Comparison of ENCODE assay signal across 12 cellular contexts in the genomic region with DNA sequence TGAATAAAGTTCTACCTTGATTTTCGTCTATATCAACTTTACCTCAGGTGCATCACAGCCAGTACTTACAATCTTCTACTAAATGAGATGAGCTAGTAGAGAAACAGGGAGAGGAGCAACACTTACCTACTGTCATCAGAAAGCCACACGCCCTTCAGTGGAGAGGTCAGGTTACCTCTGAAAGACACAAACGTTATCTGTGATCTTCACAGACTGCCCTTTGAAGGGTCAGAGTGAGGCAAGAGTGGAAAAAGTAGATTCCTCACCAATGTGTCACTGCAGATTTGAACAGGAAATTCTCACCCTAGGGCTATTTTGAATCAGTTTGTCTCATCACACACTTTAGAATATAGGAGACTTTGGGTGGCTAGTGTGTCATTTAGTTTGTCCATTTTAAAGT. TPM values are rescaled to one million over a fixed set of nuclear protein-coding genes. Genes with fewer than 3 reads are reported as not detected.
DNase-seq lines count a peak whose midpoint lies in the region; ATAC-seq, FAIRE-seq and TF ChIP-seq lines count a peak whose summit lies in the region.
"Not testable (repeated sequence)": the region's sequence is repeated elsewhere in the genome, so short reads cannot be mapped to it uniquely, and the experiment has no call there.
"Had no signal": no experiment of that assay in that cellular context is flagged by ENCODE, and none has a peak within 500 bp of the region (broad histone marks: within the 10 kb centered on the region; RNA-seq: fewer than 3 reads in every experiment).

No MANE protein-coding gene starts in this region.

- H3K23ac ChIP-seq in H1 (ENCODE audit: insufficient read length) = not testable (repeated sequence)

- H3K27ac ChIP-seq in RWPE2 (ENCODE audit: poor library complexity, severe bottlenecking); astrocyte (ENCODE audit: low read depth, low read length); H1 (ENCODE audit: low read depth, low read length): not testable (repeated sequence)

- not testable (repeated sequence) for H4K91ac ChIP-seq in H1 (replicated peaks; ENCODE audit: insufficient read length, low read length)

- not testable (repeated sequence) for H3K4me1 Mint-ChIP-seq in HFFc6 (ENCODE audit: low read depth); activated T-cell treated with anti-CD3 and anti-CD28 coated beads, Interleukin-2, amount 50 U/mL, for 4 hours (ENCODE audit: low read depth); astrocyte (ENCODE audit: low read depth, unreplicated experiment); stimulated activated naive CD8-positive, alpha-beta T cell treated with anti-CD3 and anti-CD28 coated beads, Interleukin-15, amount 100 ng/mL, for 72 hours

- not testable (repeated sequence) for H3K18ac ChIP-seq in H1 (ENCODE audit: extremely low read depth, low read length)

- CTCF ChIA-PET in H1 (lab: Charles Lee; ENCODE audit: partially characterized antibody) = not testable (repeated sequence)

- DNase-seq in GM12891 (ENCODE audit: insufficient read length, low spot score); RWPE2 (ENCODE audit: low spot score); activated T-cell treated with anti-CD3 and anti-CD28 coated beads, Interleukin-2, amount 50 U/mL, for 4 hours; astrocyte (ENCODE audit: low read depth); H1 (ENCODE audit: low read depth in 1 of 2, low spot score in 2 of 2); mucosa of descending colon: not testable (repeated sequence)
- DNase-seq in HFFc6 = peak; percentile 19
- DNase-seq in stimulated activated naive CD8-positive, alpha-beta T cell treated with anti-CD3 and anti-CD28 coated beads, Interleukin-15, amount 100 ng/mL, for 72 hours = peak in 1 of 2 donors; percentile 44

- not testable (repeated sequence) for H3K4ac ChIP-seq in H1 (replicated peaks; ENCODE audit: insufficient read length, low read depth, low read length)

- H3K9me3 ChIP-seq in RWPE2 (ENCODE audit: severe bottlenecking); astrocyte (ENCODE audit: insufficient read depth, low read depth, low read length); H1 (ENCODE audit: insufficient read depth in 2 of 2, low read depth in 1 of 2, low read length in 1 of 2); mucosa of descending colon: not testable (repeated sequence)

- not testable (repeated sequence) for H2BK120ac ChIP-seq in H1 (replicated peaks; ENCODE audit: low read depth, low read length)

- not testable (repeated sequence) for H4K20me1 ChIP-seq in astrocyte (ENCODE audit: insufficient read depth, low read length); H1 (replicated peaks in 1 of 2; ENCODE audit: control insufficient read depth in 1 of 2, insufficient read depth in 2 of 2, low read length in 2 of 2)

- H3K4me3 Mint-ChIP-seq in HFFc6; activated T-cell treated with anti-CD3 and anti-CD28 coated beads, Interleukin-2, amount 50 U/mL, for 4 hours; astrocyte (ENCODE audit: unreplicated experiment); stimulated activated naive CD8-positive, alpha-beta T cell treated with anti-CD3 and anti-CD28 coated beads, Interleukin-15, amount 100 ng/mL, for 72 hours: not testable (repeated sequence)

- not testable (repeated sequence) for H4K5ac ChIP-seq in H1 (ENCODE audit: insufficient read length, low read depth, low read length)

- not testable (repeated sequence) for H3K36me3 ChIP-seq in RWPE2 (ENCODE audit: low read depth); astrocyte (ENCODE audit: insufficient read depth, low read length); H1 (ENCODE audit: control insufficient read depth in 2 of 4, insufficient read depth in 4 of 4, low read length in 3 of 4); mucosa of descending colon (ENCODE audit: low read depth)

- not testable (repeated sequence) for H3K27me3 ChIP-seq in RWPE2 (ENCODE audit: insufficient read depth, poor library complexity, severe bottlenecking); astrocyte (ENCODE audit: insufficient read depth, low read length); H1 (replicated peaks in 1 of 4; ENCODE audit: control insufficient read depth in 3 of 4, extremely low read depth in 1 of 4, insufficient read depth in 3 of 4, low read length in 3 of 4)

- not testable (repeated sequence) for H3K4me2 ChIP-seq in astrocyte (ENCODE audit: low read length); H1 (ENCODE audit: insufficient read depth in 1 of 2, low read depth in 2 of 2, low read length in 2 of 2)

- not testable (repeated sequence) for H3K9ac ChIP-seq in astrocyte (ENCODE audit: low read length); H1 (replicated peaks in 1 of 4; ENCODE audit: extremely low read depth in 1 of 4, low read depth in 3 of 4, low read length in 3 of 4)

- not testable (repeated sequence) for H3K27ac Mint-ChIP-seq in HFFc6; astrocyte (ENCODE audit: unreplicated experiment); stimulated activated naive CD8-positive, alpha-beta T cell treated with anti-CD3 and anti-CD28 coated beads, Interleukin-15, amount 100 ng/mL, for 72 hours

- ATAC-seq in RWPE2 (ENCODE audit: low read depth) = peak; percentile 79
- ATAC-seq in activated T-cell treated with anti-CD3 and anti-CD28 coated beads, Interleukin-2, amount 50 U/mL, for 4 hours = peak; percentile 43 to 59
- peak; percentile 23 for ATAC-seq in mucosa of descending colon
- peak; percentile 97 for ATAC-seq in stimulated activated naive CD8-positive, alpha-beta T cell treated with anti-CD3 and anti-CD28 coated beads, Interleukin-15, amount 100 ng/mL, for 72 hours

- not testable (repeated sequence) for TF ChIP-seq EP300 in H1 (IDR thresholded peaks at IDR 0.05; ENCODE audit: borderline replicate concordance in 1 of 2, low read depth in 2 of 2, low read length in 2 of 2)

- not testable (repeated sequence) for H2BK5ac ChIP-seq in H1 (ENCODE audit: low read depth, low read length)

- POLR2A ChIA-PET in H1 (lab: Charles Lee; ENCODE audit: partially characterized antibody) = not testable (repeated sequence)

- H4K8ac ChIP-seq in H1 (ENCODE audit: extremely low read depth, insufficient read depth, low read length) = not testable (repeated sequence)

- H3K56ac ChIP-seq in H1 (replicated peaks; ENCODE audit: insufficient read length, low read depth, low read length) = not testable (repeated sequence)

- FAIRE-seq in GM12891 (lab: Jason Lieb, UNC) (peak; percentile 38), astrocyte (lab: Jason Lieb, UNC) (peak; percentile 81), H1 (lab: Jason Lieb, UNC) (peak; percentile 91)

- H2AFZ ChIP-seq in astrocyte (ENCODE audit: low read depth, low read length); H1 (ENCODE audit: low read length): not testable (repeated sequence)

- not testable (repeated sequence) for H2BK12ac ChIP-seq in H1 (ENCODE audit: low read depth, low read length)

- H3K9me3 Mint-ChIP-seq in HFFc6; activated T-cell treated with anti-CD3 and anti-CD28 coated beads, Interleukin-2, amount 50 U/mL, for 4 hours; astrocyte (ENCODE audit: unreplicated experiment); stimulated activated naive CD8-positive, alpha-beta T cell treated with anti-CD3 and anti-CD28 coated beads, Interleukin-15, amount 100 ng/mL, for 72 hours: not testable (repeated sequence)

- not testable (repeated sequence) for H3K14ac ChIP-seq in H1 (ENCODE audit: insufficient read length)

- not testable (repeated sequence) for H2BK20ac ChIP-seq in H1 (ENCODE audit: low read length)

- not testable (repeated sequence) for H3K4me3 ChIP-seq in RWPE2 (ENCODE audit: severe bottlenecking); astrocyte (ENCODE audit: insufficient read depth, low read depth, low read length); H1 (ENCODE audit: extremely low read depth in 1 of 4, insufficient read depth in 2 of 4, low read depth in 3 of 4, low read length in 4 of 4); mucosa of descending colon

- not testable (repeated sequence) for TF ChIP-seq RAD21 in H1 (IDR thresholded peaks at IDR 0.05 in 1 of 2, conservative IDR thresholded peaks at IDR 0.05 in 1 of 2; ENCODE audit: low read depth in 2 of 2, low read length in 2 of 2)

- not testable (repeated sequence) for H3K23me2 ChIP-seq in H1 (ENCODE audit: low read depth, low read length)

- H3K4me1 ChIP-seq in RWPE2 (ENCODE audit: insufficient read depth, poor library complexity, severe bottlenecking); astrocyte (ENCODE audit: insufficient read depth, low read length); H1 (replicated peaks in 1 of 4; ENCODE audit: control insufficient read depth in 3 of 4, insufficient read depth in 4 of 4, low read length in 3 of 4); mucosa of descending colon (ENCODE audit: low read depth): not testable (repeated sequence)

- H3K27me3 Mint-ChIP-seq in HFFc6 (ENCODE audit: insufficient read depth); activated T-cell treated with anti-CD3 and anti-CD28 coated beads, Interleukin-2, amount 50 U/mL, for 4 hours (ENCODE audit: low read depth); astrocyte (ENCODE audit: low read depth, unreplicated experiment); stimulated activated naive CD8-positive, alpha-beta T cell treated with anti-CD3 and anti-CD28 coated beads, Interleukin-15, amount 100 ng/mL, for 72 hours: not testable (repeated sequence)

- H2AK5ac ChIP-seq in H1 (ENCODE audit: low read depth, low read length) = not testable (repeated sequence)

- not testable (repeated sequence) for TF ChIP-seq CTCF in HFFc6 (IDR thresholded peaks at IDR 0.05); RWPE2 (IDR thresholded peaks at IDR 0.05; ENCODE audit: poor library complexity, severe bottlenecking); astrocyte (IDR thresholded peaks at IDR 0.05; ENCODE audit: insufficient read depth, low read depth, low read length); H1 (IDR thresholded peaks at IDR 0.05; ENCODE audit: control extremely low read depth in 1 of 3, insufficient read depth in 1 of 3, low read depth in 1 of 3, low read length in 3 of 3); mucosa of descending colon (IDR thresholded peaks at IDR 0.05)

- H3K79me1 ChIP-seq in H1 (ENCODE audit: low read depth, low read length) = not testable (repeated sequence)

- intact Hi-C loops in mucosa of descending colon (cut with DNase I, micrococcal nuclease) = not testable (repeated sequence)

- not testable (repeated sequence) for H3K36me3 Mint-ChIP-seq in HFFc6 (ENCODE audit: low read depth); activated T-cell treated with anti-CD3 and anti-CD28 coated beads, Interleukin-2, amount 50 U/mL, for 4 hours (ENCODE audit: insufficient read depth); astrocyte (ENCODE audit: low read depth, unreplicated experiment)

- not testable (repeated sequence) for H2BK15ac ChIP-seq in H1 (ENCODE audit: low read length)

- not testable (repeated sequence) for H3K79me2 ChIP-seq in astrocyte (ENCODE audit: insufficient read depth, low read length); H1 (ENCODE audit: control insufficient read depth in 1 of 2, insufficient read depth in 2 of 2, low read length in 2 of 2)

- WGBS in H1 (ENCODE audit: extremely low coverage in 1 of 2, insufficient coverage in 1 of 2, insufficient read length in 1 of 2, insufficient replicate concordance in 2 of 2, low coverage in 1 of 2, low lambda C conversion rate in 2 of 2, missing lambda C conversion rate in 1 of 2), 2 experiments = 50% methylated on average over 2 of the region's 3 CpGs; no CpG with 5 or more reads in 1 of the 2 experiments

- TF ChIP-seq POLR2A in GM12891 (IDR thresholded peaks at IDR 0.05; ENCODE audit: low read depth, low read length); H1 (IDR thresholded peaks at IDR 0.05; ENCODE audit: control extremely low read depth in 1 of 2, low read depth in 2 of 2, low read length in 2 of 2): not testable (repeated sequence)

RNA-seq across cellular contexts. Expression of a gene that starts 1.8 kb away (rescaled TPM):
- 0.31 TPM for polyA plus RNA-seq in GM12891 (2012; ENCODE audit: low read depth, missing spikeins)
- not detected for total RNA-seq in HFFc6 (2021; fragmentation: NEBNext Ultra II Directional; extraction: Animal tissue kit (Norgen Biotek cat#: 25700))
- under 1 TPM in 2 of 3 donors, not detected in 1; 0.46 to 0.47 TPM for total RNA-seq in activated T-cell treated with anti-CD3 and anti-CD28 coated beads, Interleukin-2, amount 50 U/mL, for 4 hours
- total RNA-seq in astrocyte (0.94 and 1.2 TPM in 2 replicates), mucosa of descending colon (under 1 TPM; 0.54 to 0.81 (median 0.58) TPM)
- total RNA-seq in H1 (2021; fragmentation: NEBNext Ultra II Directional; extraction: Animal tissue kit (Norgen Biotek cat#: 25700)) = not detected in 2 replicates
- polyA plus RNA-seq in H1 (2011; rRNA removed) = not detected in 2 replicates
- polyA plus RNA-seq in H1 (2011; cell fraction: cytosol; rRNA removed) = not detected
- not detected for polyA plus RNA-seq in H1 (2011; cell fraction: nucleus; rRNA removed)
- polyA plus RNA-seq in H1 (2012, experiment 1 of 2) = not detected in 4 replicates
- polyA plus RNA-seq in H1 (2012, experiment 2 of 2) = not detected
- polyA plus RNA-seq in H1 (2013, experiment 1 of 2) = not detected
- not detected for polyA plus RNA-seq in H1 (2013, experiment 2 of 2)
- not detected in 2 replicates for polyA minus RNA-seq in H1 (2011; rRNA and poly(A)+ RNA removed)
- not detected for polyA minus RNA-seq in H1 (2011; cell fraction: cytosol; rRNA and poly(A)+ RNA removed)
- not detected for polyA minus RNA-seq in H1 (2011; cell fraction: nucleus; rRNA and poly(A)+ RNA removed)
- total RNA-seq: CD4-positive, alpha-beta T cell; H7; HT1080 had no signal

RNA-seq across cellular contexts. Expression of a gene that starts 12.6 kb away (rescaled TPM):
- polyA plus RNA-seq in GM12891 (2012; ENCODE audit: low read depth, missing spikeins) = 0.10 TPM
- total RNA-seq in HFFc6 (2021; fragmentation: NEBNext Ultra II Directional; extraction: Animal tissue kit (Norgen Biotek cat#: 25700)) = not detected
- 1 to 10 TPM in 1 of 3 donors, under 1 TPM in 2; 0.78 to 1.1 (median 0.95) TPM for total RNA-seq in activated T-cell treated with anti-CD3 and anti-CD28 coated beads, Interleukin-2, amount 50 U/mL, for 4 hours
- total RNA-seq in astrocyte (0.53 and 0.70 TPM in 2 replicates), mucosa of descending colon (1 to 10 TPM in 2 of 3 donors, under 1 TPM in 1; 0.72 to 1.7 (median 1.4) TPM)
- not detected in 2 replicates for total RNA-seq in H1 (2021; fragmentation: NEBNext Ultra II Directional; extraction: Animal tissue kit (Norgen Biotek cat#: 25700))
- not detected in 2 replicates for polyA plus RNA-seq in H1 (2011; rRNA removed)
- polyA plus RNA-seq in H1 (2011; cell fraction: cytosol; rRNA removed) = not detected
- not detected for polyA plus RNA-seq in H1 (2011; cell fraction: nucleus; rRNA removed)
- not detected in 4 replicates for polyA plus RNA-seq in H1 (2012, experiment 1 of 2)
- polyA plus RNA-seq in H1 (2012, experiment 2 of 2) = not detected
- not detected for polyA plus RNA-seq in H1 (2013, experiment 1 of 2)
- not detected for polyA plus RNA-seq in H1 (2013, experiment 2 of 2)
- not detected in 2 replicates for polyA minus RNA-seq in H1 (2011; rRNA and poly(A)+ RNA removed)
- not detected for polyA minus RNA-seq in H1 (2011; cell fraction: cytosol; rRNA and poly(A)+ RNA removed)
- not detected for polyA minus RNA-seq in H1 (2011; cell fraction: nucleus; rRNA and poly(A)+ RNA removed)
- total RNA-seq: CD4-positive, alpha-beta T cell; H7; HT1080 had no signal

RNA-seq across cellular contexts. Expression of a gene that starts 13.7 kb away (rescaled TPM):
- not detected for polyA plus RNA-seq in GM12891 (2012; ENCODE audit: low read depth, missing spikeins)
- total RNA-seq in HFFc6 (2021; fragmentation: NEBNext Ultra II Directional; extraction: Animal tissue kit (Norgen Biotek cat#: 25700)) = not detected
- total RNA-seq in activated T-cell treated with anti-CD3 and anti-CD28 coated beads, Interleukin-2, amount 50 U/mL, for 4 hours = under 1 TPM; 0.47 to 0.94 (median 0.71) TPM
- 1.2 and 4.1 TPM in 2 replicates for total RNA-seq in astrocyte
- not detected in 2 replicates for total RNA-seq in H1 (2021; fragmentation: NEBNext Ultra II Directional; extraction: Animal tissue kit (Norgen Biotek cat#: 25700))
- not detected in 2 replicates for polyA plus RNA-seq in H1 (2011; rRNA removed)
- polyA plus RNA-seq in H1 (2011; cell fraction: cytosol; rRNA removed) = not detected
- polyA plus RNA-seq in H1 (2011; cell fraction: nucleus; rRNA removed) = not detected
- not detected in 4 replicates for polyA plus RNA-seq in H1 (2012, experiment 1 of 2)
- polyA plus RNA-seq in H1 (2012, experiment 2 of 2) = not detected
- not detected for polyA plus RNA-seq in H1 (2013, experiment 1 of 2)
- polyA plus RNA-seq in H1 (2013, experiment 2 of 2) = not detected
- not detected in 2 replicates for polyA minus RNA-seq in H1 (2011; rRNA and poly(A)+ RNA removed)
- polyA minus RNA-seq in H1 (2011; cell fraction: cytosol; rRNA and poly(A)+ RNA removed) = not detected
- not detected for polyA minus RNA-seq in H1 (2011; cell fraction: nucleus; rRNA and poly(A)+ RNA removed)
- total RNA-seq in mucosa of descending colon = 1 to 10 TPM in 1 of 3 donors, under 1 TPM in 1, not detected in 1; 0.67 to 2.6 TPM
- total RNA-seq: H7, HT1080, SK-MEL-5 had no signal

RNA-seq across cellular contexts. Expression of a gene that starts 31.0 kb away (rescaled TPM):
- polyA plus RNA-seq in GM12891 (2012; ENCODE audit: low read depth, missing spikeins) = not detected
- total RNA-seq in HFFc6 (2021; fragmentation: NEBNext Ultra II Directional; extraction: Animal tissue kit (Norgen Biotek cat#: 25700)) = not detected
- 1 to 10 TPM in 2 of 3 donors, under 1 TPM in 1; 0.86 to 5.0 (median 1.5) TPM for total RNA-seq in activated T-cell treated with anti-CD3 and anti-CD28 coated beads, Interleukin-2, amount 50 U/mL, for 4 hours
- total RNA-seq in astrocyte = not detected in 2 replicates
- not detected in 2 replicates for total RNA-seq in H1 (2021; fragmentation: NEBNext Ultra II Directional; extraction: Animal tissue kit (Norgen Biotek cat#: 25700))
- polyA plus RNA-seq in H1 (2011; rRNA removed) = not detected in 2 replicates
- polyA plus RNA-seq in H1 (2011; cell fraction: cytosol; rRNA removed) = not detected
- polyA plus RNA-seq in H1 (2011; cell fraction: nucleus; rRNA removed) = not detected
- not detected in 4 replicates for polyA plus RNA-seq in H1 (2012, experiment 1 of 2)
- not detected for polyA plus RNA-seq in H1 (2012, experiment 2 of 2)
- polyA plus RNA-seq in H1 (2013, experiment 1 of 2) = not detected
- not detected for polyA plus RNA-seq in H1 (2013, experiment 2 of 2)
- polyA minus RNA-seq in H1 (2011; rRNA and poly(A)+ RNA removed) = not detected in 2 replicates
- not detected for polyA minus RNA-seq in H1 (2011; cell fraction: cytosol; rRNA and poly(A)+ RNA removed)
- not detected for polyA minus RNA-seq in H1 (2011; cell fraction: nucleus; rRNA and poly(A)+ RNA removed)
- total RNA-seq in mucosa of descending colon = 1 to 10 TPM; 1.2 to 3.6 (median 1.9) TPM
- total RNA-seq: CD4-positive, alpha-beta T cell; H7 had no signal

RNA-seq across cellular contexts. Expression of a gene that starts 32.3 kb away (rescaled TPM):
- polyA plus RNA-seq in GM12891 (2012; ENCODE audit: low read depth, missing spikeins) = 0.40 TPM
- not detected for total RNA-seq in HFFc6 (2021; fragmentation: NEBNext Ultra II Directional; extraction: Animal tissue kit (Norgen Biotek cat#: 25700))
- total RNA-seq in activated T-cell treated with anti-CD3 and anti-CD28 coated beads, Interleukin-2, amount 50 U/mL, for 4 hours = 10 to 100 TPM; 19.4 to 57.0 (median 55.4) TPM
- 0.73 and 1.1 TPM in 2 replicates for total RNA-seq in astrocyte
- total RNA-seq in H1 (2021; fragmentation: NEBNext Ultra II Directional; extraction: Animal tissue kit (Norgen Biotek cat#: 25700)) = not detected in 2 replicates
- not detected in 2 replicates for polyA plus RNA-seq in H1 (2011; rRNA removed)
- not detected for polyA plus RNA-seq in H1 (2011; cell fraction: cytosol; rRNA removed)
- polyA plus RNA-seq in H1 (2011; cell fraction: nucleus; rRNA removed) = not detected
- polyA plus RNA-seq in H1 (2012, experiment 1 of 2) = not detected in 4 replicates
- not detected for polyA plus RNA-seq in H1 (2012, experiment 2 of 2)
- polyA plus RNA-seq in H1 (2013, experiment 1 of 2) = not detected
- not detected for polyA plus RNA-seq in H1 (2013, experiment 2 of 2)
- not detected in 2 replicates for polyA minus RNA-seq in H1 (2011; rRNA and poly(A)+ RNA removed)
- polyA minus RNA-seq in H1 (2011; cell fraction: cytosol; rRNA and poly(A)+ RNA removed) = not detected
- polyA minus RNA-seq in H1 (2011; cell fraction: nucleus; rRNA and poly(A)+ RNA removed) = 0.40 TPM
- 1 to 10 TPM; 3.9 to 4.5 (median 4.4) TPM for total RNA-seq in mucosa of descending colon
- total RNA-seq: H7, HT1080 had no signal

Comparison
In these comparisons a context has a peak if more than half of its experiments do, and no peak if none do; other contexts are left out.
1. ATAC-seq: peak in every context shown above with its lines; median percentile 97 in stimulated activated naive CD8-positive, alpha-beta T cell treated with anti-CD3 and anti-CD28 coated beads, Interleukin-15, amount 100 ng/mL, for 72 hours; 79 in RWPE2; 51 in activated T-cell treated with anti-CD3 and anti-CD28 coated beads, Interleukin-2, amount 50 U/mL, for 4 hours; 23 in mucosa of descending colon.